In the genomic region with DNA sequence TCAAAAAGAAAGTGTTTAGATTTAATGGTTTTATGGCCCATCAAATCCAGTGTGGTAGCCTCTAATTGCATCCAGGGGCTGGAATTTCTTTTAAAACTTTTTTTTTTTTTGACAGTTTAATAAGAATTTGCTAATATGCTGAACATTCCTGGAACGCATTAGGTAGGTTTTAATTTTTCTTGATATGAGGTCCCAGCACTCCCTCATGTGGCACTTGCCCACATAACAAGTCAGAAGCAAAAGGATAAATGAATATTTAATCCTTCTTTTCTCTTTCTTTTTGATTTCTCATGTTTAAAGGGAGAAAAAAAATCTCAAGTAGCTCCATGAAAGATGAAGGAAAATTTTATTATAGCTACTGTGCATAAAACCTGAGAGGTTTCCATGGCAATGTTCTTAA, we compare ENCODE assay signal across 8 cellular contexts. TPM values are rescaled to one million over a fixed set of nuclear protein-coding genes. Genes with fewer than 3 reads are reported as not detected.
A peak's percentile ranks its signal among the peaks of the same experiment; 100 is the strongest.
DNase-seq lines count a peak whose midpoint lies in the region; TF ChIP-seq lines count a peak whose summit lies in the region.

No MANE protein-coding gene starts in this region.

- peak; percentile 59 for TF ChIP-seq CTCF in endothelial cell (IDR thresholded peaks at IDR 0.05; ENCODE audit: unreplicated experiment)
- TF ChIP-seq CTCF in retinal pigment epithelial cell (conservative IDR thresholded peaks at IDR 0.05; ENCODE audit: low read depth, low read length): peak; percentile 75

- H3K4me3 ChIP-seq in retinal pigment epithelial cell (ENCODE audit: low read length): no peak overlapping the region

- no peak overlapping the region for H3K4me3 Mint-ChIP-seq in endothelial cell (ENCODE audit: unreplicated experiment)

- H3K36me3 Mint-ChIP-seq in endothelial cell (ENCODE audit: low read depth, unreplicated experiment): no peaks in the 10 kb centered on the region

- no peak overlapping the region for H3K27ac Mint-ChIP-seq in endothelial cell (ENCODE audit: unreplicated experiment)

- DNase-seq in NCI-H2196 (lab: John Stamatoyannopoulos, UW; ENCODE audit: unreplicated experiment) (peak; percentile 5), NCI-H2196 treated with DMSO at 0.1 percent for 48 hours (lab: John Stamatoyannopoulos, UW; ENCODE audit: unreplicated experiment) (no peak), NCI-H460 (ENCODE audit: extremely low read depth, low read depth) (peak; percentile 14), endothelial cell (ENCODE audit: low spot score) (no peak), retinal pigment epithelial cell (ENCODE audit: low read depth) (peak; percentile 55), T-helper 9 cell (no peak), islet precursor cell (no peak)
- no peak for DNase-seq in activated naive CD4-positive, alpha-beta T cell (lab: John Stamatoyannopoulos, UW)

- no peaks in the 10 kb centered on the region for H3K27me3 Mint-ChIP-seq in endothelial cell (ENCODE audit: unreplicated experiment)

- H3K4me1 Mint-ChIP-seq in endothelial cell (ENCODE audit: unreplicated experiment): no peaks in the 10 kb centered on the region

- H3K9me3 Mint-ChIP-seq in endothelial cell (ENCODE audit: unreplicated experiment): no peaks in the 10 kb centered on the region

RNA-seq across cellular contexts. Expression of gene HAO1, which starts 13.5 kb away (rescaled TPM):
- total RNA-seq in NCI-H460 (2014; rRNA removed; shearing (Covaris generic)): not detected in 2 replicates
- polyA plus RNA-seq in NCI-H460 (2014; cell fraction: nucleus; rRNA removed): not detected in 2 replicates
- total RNA-seq in endothelial cell (ENCODE audit: unreplicated experiment): not detected

Comparison
In these comparisons a context has a peak if more than half of its experiments do, and no peak if none do; other contexts are left out.
1. DNase-seq: peak in NCI-H2196 (single experiment), NCI-H460 (single experiment) and retinal pigment epithelial cell (single experiment); none in NCI-H2196 treated with DMSO at 0.1 percent for 48 hours (single experiment), endothelial cell (single experiment), T-helper 9 cell (single experiment), activated naive CD4-positive, alpha-beta T cell (0 of 4) and islet precursor cell (single experiment).